In genomic region chr15:72047020-72047419, GRCh38 we compare ENCODE assay signal across 29 cellular contexts.
DNase-seq lines count a peak whose midpoint lies in the region; ATAC-seq and TF ChIP-seq lines count a peak whose summit lies in the region.
"Had no signal": no experiment of that assay in that cellular context is flagged by ENCODE, and none has a peak within 500 bp of the region (broad histone marks: within the 10 kb centered on the region; RNA-seq: fewer than 3 reads in every experiment).

No MANE protein-coding gene starts in this region.

- H3K4me3 Mint-ChIP-seq in chondrocyte (ENCODE audit: unreplicated experiment), result no peak overlapping the region
- no peak overlapping the region for H3K4me3 Mint-ChIP-seq in nephron progenitor cell
- H3K4me3 Mint-ChIP-seq in activated CD4-positive, alpha-beta memory T cell treated with anti-CD3 and anti-CD28 coated beads, Interleukin-2, amount 10 ng/mL, durations not matched to agents 7 days and 5 days, result no peak overlapping the region
- H3K4me3 Mint-ChIP-seq: activated CD4-positive, alpha-beta T cell treated with anti-CD3 and anti-CD28 coated beads for 36 hours; brain; CD4-positive, alpha-beta T cell; dendritic cell treated with granulocyte-macrophage colony-stimulating factor and Interleukin-4, amounts not matched to agents 40 ng/mL and 50 ng/mL, for 4 days; neural crest cell; stimulated activated effector memory CD8-positive, alpha-beta T cell treated with anti-CD3 and anti-CD28 coated beads, Interleukin-12 subunit alpha, Interleukin-12 subunit beta, amount 100 ng/mL, for 72 hours; T-cell had no signal

- POLR2A ChIA-PET in activated CD4-positive, alpha-beta memory T cell treated with anti-CD3 and anti-CD28 coated beads, Interleukin-2, amount 10 ng/mL, durations not matched to agents 7 days and 5 days (lab: Charles Lee), result no interaction called here

- peak overlapping the region; percentile 19 for H3K27ac Mint-ChIP-seq in chondrocyte (ENCODE audit: unreplicated experiment)
- H3K27ac Mint-ChIP-seq in nephron progenitor cell, result peak overlapping the region; percentile 9
- no peak overlapping the region for H3K27ac Mint-ChIP-seq in activated CD4-positive, alpha-beta memory T cell treated with anti-CD3 and anti-CD28 coated beads, Interleukin-2, amount 10 ng/mL, durations not matched to agents 7 days and 5 days
- H3K27ac Mint-ChIP-seq: activated CD4-positive, alpha-beta T cell treated with anti-CD3 and anti-CD28 coated beads for 36 hours; activated naive CD4-positive, alpha-beta T cell treated with anti-CD3 and anti-CD28 coated beads, Interleukin-2, amount 50 U/mL, for 72 hours; CD4-positive, alpha-beta T cell; dendritic cell treated with granulocyte-macrophage colony-stimulating factor and Interleukin-4, amounts not matched to agents 40 ng/mL and 50 ng/mL, for 4 days; stimulated activated effector memory CD8-positive, alpha-beta T cell treated with anti-CD3 and anti-CD28 coated beads, Interleukin-12 subunit alpha, Interleukin-12 subunit beta, amount 100 ng/mL, for 72 hours; T-cell had no signal

- no peaks in the 10 kb centered on the region for H3K9me3 ChIP-seq in RWPE2 (ENCODE audit: severe bottlenecking)
- H3K9me3 ChIP-seq: heart right ventricle, left lung, testis had no signal

- TF ChIP-seq CTCF in RWPE2 (IDR thresholded peaks at IDR 0.05; ENCODE audit: poor library complexity, severe bottlenecking) (no peak), chondrocyte (IDR thresholded peaks at IDR 0.05) (no peak), nephron progenitor cell (IDR thresholded peaks at IDR 0.05) (no peak)

- H3K9me3 Mint-ChIP-seq in chondrocyte (ENCODE audit: low read depth), result no peaks in the 10 kb centered on the region
- no peaks in the 10 kb centered on the region for H3K9me3 Mint-ChIP-seq in nephron progenitor cell
- H3K9me3 Mint-ChIP-seq in activated CD4-positive, alpha-beta memory T cell treated with anti-CD3 and anti-CD28 coated beads, Interleukin-2, amount 10 ng/mL, durations not matched to agents 7 days and 5 days, result no peaks in the 10 kb centered on the region
- H3K9me3 Mint-ChIP-seq: activated naive CD4-positive, alpha-beta T cell treated with anti-CD3 and anti-CD28 coated beads, Interleukin-2, amount 50 U/mL, for 72 hours; CD4-positive, alpha-beta T cell; dendritic cell treated with granulocyte-macrophage colony-stimulating factor and Interleukin-4, amounts not matched to agents 40 ng/mL and 50 ng/mL, for 4 days; neural crest cell; stimulated activated effector memory CD8-positive, alpha-beta T cell treated with anti-CD3 and anti-CD28 coated beads, Interleukin-12 subunit alpha, Interleukin-12 subunit beta, amount 100 ng/mL, for 72 hours; T-cell had no signal

- peak; percentile 26 for DNase-seq in EL
- DNase-seq in RWPE2 (ENCODE audit: low spot score), result no peak
- DNase-seq in chondrocyte (ENCODE audit: low spot score), result no peak
- no peak for DNase-seq in nephron progenitor cell
- no peak for DNase-seq in activated CD4-positive, alpha-beta memory T cell treated with anti-CD3 and anti-CD28 coated beads, Interleukin-2, amount 10 ng/mL, durations not matched to agents 7 days and 5 days
- DNase-seq in D341Med (ENCODE audit: low spot score), result no peak
- DNase-seq: activated CD4-positive, alpha-beta T cell treated with anti-CD3 and anti-CD28 coated beads for 36 hours; CD4-positive, alpha-beta T cell; GDM1; heart right ventricle; left lung; NCI-H1048; NCI-H187 treated with DMSO at 0.1 percent for 48 hours; NCI-H2227 treated with DMSO at 0.1 percent for 48 hours; NCI-H82; SHP77; small intestine; stimulated activated CD4-positive, alpha-beta T cell treated with anti-CD3 and anti-CD28 coated beads, Interleukin-2, amount 100 ng/mL, for 24 hours; T-cell; testis had no signal

- H3K4me1 Mint-ChIP-seq in chondrocyte (ENCODE audit: low read depth), result peaks cover 57% of the 10 kb centered on the region
- no peaks in the 10 kb centered on the region for H3K4me1 Mint-ChIP-seq in nephron progenitor cell
- no peaks in the 10 kb centered on the region for H3K4me1 Mint-ChIP-seq in activated CD4-positive, alpha-beta memory T cell treated with anti-CD3 and anti-CD28 coated beads, Interleukin-2, amount 10 ng/mL, durations not matched to agents 7 days and 5 days
- H3K4me1 Mint-ChIP-seq: activated CD4-positive, alpha-beta T cell treated with anti-CD3 and anti-CD28 coated beads for 36 hours; neural crest cell had no signal

- CTCF ChIA-PET in activated CD4-positive, alpha-beta memory T cell treated with anti-CD3 and anti-CD28 coated beads, Interleukin-2, amount 10 ng/mL, durations not matched to agents 7 days and 5 days (lab: Charles Lee), result no interaction called here

- H3K4me1 ChIP-seq in RWPE2 (ENCODE audit: insufficient read depth, poor library complexity, severe bottlenecking), result peaks cover 5% of the 10 kb centered on the region
- H3K4me1 ChIP-seq: left lung, testis had no signal

- H3K27me3 Mint-ChIP-seq in chondrocyte (ENCODE audit: low read depth), result no peaks in the 10 kb centered on the region
- no peaks in the 10 kb centered on the region for H3K27me3 Mint-ChIP-seq in nephron progenitor cell (ENCODE audit: low read depth, poor library complexity)
- no peaks in the 10 kb centered on the region for H3K27me3 Mint-ChIP-seq in activated CD4-positive, alpha-beta memory T cell treated with anti-CD3 and anti-CD28 coated beads, Interleukin-2, amount 10 ng/mL, durations not matched to agents 7 days and 5 days
- H3K27me3 Mint-ChIP-seq: activated CD4-positive, alpha-beta T cell treated with anti-CD3 and anti-CD28 coated beads for 36 hours; brain; CD4-positive, alpha-beta T cell; dendritic cell treated with granulocyte-macrophage colony-stimulating factor and Interleukin-4, amounts not matched to agents 40 ng/mL and 50 ng/mL, for 4 days; T-cell had no signal

- no peaks in the 10 kb centered on the region for H3K27me3 ChIP-seq in RWPE2 (ENCODE audit: insufficient read depth, poor library complexity, severe bottlenecking)
- H3K27me3 ChIP-seq: heart right ventricle, left lung, testis had no signal

- H3K36me3 Mint-ChIP-seq in chondrocyte (ENCODE audit: low read depth), result peaks cover 2% of the 10 kb centered on the region
- peaks cover 32% of the 10 kb centered on the region for H3K36me3 Mint-ChIP-seq in nephron progenitor cell (ENCODE audit: low read depth)
- no peaks in the 10 kb centered on the region for H3K36me3 Mint-ChIP-seq in activated CD4-positive, alpha-beta memory T cell treated with anti-CD3 and anti-CD28 coated beads, Interleukin-2, amount 10 ng/mL, durations not matched to agents 7 days and 5 days (ENCODE audit: low read depth)

- no peak overlapping the region for H3K4me3 ChIP-seq in RWPE2 (ENCODE audit: severe bottlenecking)
- H3K4me3 ChIP-seq: heart right ventricle, left lung, testis had no signal

- ATAC-seq in RWPE2 (ENCODE audit: low read depth) (0 out of 3 replicates have a peak, but pooled peaks have one; percentile 35), GM21737 (IDR thresholded peaks at IDR 0.05; ENCODE audit: unreplicated experiment) (no peak), HG02970 (IDR thresholded peaks at IDR 0.05; ENCODE audit: low FRiP score, unreplicated experiment) (no peak)
- ATAC-seq: activated CD4-positive, alpha-beta T cell treated with anti-CD3 and anti-CD28 coated beads for 36 hours; activated naive CD4-positive, alpha-beta T cell treated with anti-CD3 and anti-CD28 coated beads, Interleukin-2, amount 50 U/mL, for 72 hours; HCT116; heart right ventricle; left lung; stimulated activated effector memory CD8-positive, alpha-beta T cell treated with anti-CD3 and anti-CD28 coated beads, Interleukin-12 subunit alpha, Interleukin-12 subunit beta, amount 100 ng/mL, for 72 hours; T-cell had no signal

- H3K36me3 ChIP-seq in RWPE2 (ENCODE audit: low read depth), result peaks cover 18% of the 10 kb centered on the region; the same call in 1 of the 2 replicates

- no peak overlapping the region for H3K27ac ChIP-seq in RWPE2 (ENCODE audit: poor library complexity, severe bottlenecking)
- H3K27ac ChIP-seq: heart right ventricle, KMS-11, left lung, testis had no signal
